Comparison of ENCODE assay signal across 8 cellular contexts in genomic region chr3:45915518-45916231, GRCh38. TPM values are rescaled to one million over a fixed set of nuclear protein-coding genes. Genes with fewer than 3 reads are reported as not detected.
DNase-seq lines count a peak whose midpoint lies in the region; ATAC-seq, FAIRE-seq and TF ChIP-seq lines count a peak whose summit lies in the region.

No MANE protein-coding gene starts in this region.

- no peak for TF ChIP-seq RAD21 in H1 (IDR thresholded peaks at IDR 0.05 in 1 of 2, conservative IDR thresholded peaks at IDR 0.05 in 1 of 2; ENCODE audit: low read depth in 2 of 2, low read length in 2 of 2)

- H3K23me2 ChIP-seq in H1 (ENCODE audit: low read depth, low read length), result no peaks in the 10 kb centered on the region

- H2BK5ac ChIP-seq in H1 (ENCODE audit: low read depth, low read length), result no peak overlapping the region

- no peak overlapping the region for H3K23ac ChIP-seq in H1 (ENCODE audit: insufficient read length)

- H2BK15ac ChIP-seq in H1 (ENCODE audit: low read length), result no peak overlapping the region

- peak overlapping the region; percentile 46 to 94 (median 84) for H3K4me3 Mint-ChIP-seq in CD8-positive, alpha-beta memory T cell

- intact Hi-C loops in ascending aorta (cut with DNase I), result no loop called here

- no peak overlapping the region for H4K91ac ChIP-seq in H1 (replicated peaks; ENCODE audit: insufficient read length, low read length)

- H3K79me2 ChIP-seq in H1 (ENCODE audit: control insufficient read depth in 1 of 2, insufficient read depth in 2 of 2, low read length in 2 of 2), result no peaks in the 10 kb centered on the region

- WGBS in H1 (ENCODE audit: extremely low coverage in 1 of 2, insufficient coverage in 1 of 2, insufficient read length in 1 of 2, insufficient replicate concordance in 2 of 2, low coverage in 1 of 2, low lambda C conversion rate in 2 of 2, missing lambda C conversion rate in 1 of 2), 2 experiments, result 78% methylated on average over 12 of the region's 13 CpGs; no CpG with 5 or more reads in 1 of the 2 experiments

- POLR2A ChIA-PET in CD8-positive, alpha-beta memory T cell (lab: Charles Lee), result interaction anchor here (1.0 to 1.3 kb wide), 3 partner anchors 9 to 27 kb away, joined by 3 to 4 read pairs (median 3); no protein-coding TSS in a partner anchor
- POLR2A ChIA-PET in H1 (lab: Charles Lee; ENCODE audit: partially characterized antibody) (interaction anchor here (1.3 kb wide), 1 partner anchor 17 kb away, joined by 4 read pairs; no protein-coding TSS in a partner anchor), HEK293T (lab: Yijun Ruan, JAX) (no interaction called here)

- no peak overlapping the region for H3K14ac ChIP-seq in H1 (ENCODE audit: insufficient read length)

- H3K27ac Mint-ChIP-seq in CD8-positive, alpha-beta memory T cell, result peak overlapping the region; percentile 70 to 97 (median 84)

- H3K4me3 ChIP-seq in CD8-positive, alpha-beta memory T cell (ENCODE audit: low read length), result peak overlapping the region; percentile 47
- H3K4me3 ChIP-seq in H1 (ENCODE audit: extremely low read depth in 1 of 4, insufficient read depth in 2 of 4, low read depth in 3 of 4, low read length in 4 of 4) (no peak overlapping the region), ascending aorta (no peak overlapping the region)

- no peaks in the 10 kb centered on the region for H3K79me1 ChIP-seq in H1 (ENCODE audit: low read depth, low read length)

- H3K9ac ChIP-seq in H1 (replicated peaks in 1 of 4; ENCODE audit: extremely low read depth in 1 of 4, low read depth in 3 of 4, low read length in 3 of 4), result no peak overlapping the region

- no peak for TF ChIP-seq EP300 in H1 (IDR thresholded peaks at IDR 0.05; ENCODE audit: borderline replicate concordance in 1 of 2, low read depth in 2 of 2, low read length in 2 of 2)

- no peaks in the 10 kb centered on the region for H3K9me3 Mint-ChIP-seq in CD8-positive, alpha-beta memory T cell

- H3K27ac ChIP-seq in CD8-positive, alpha-beta memory T cell (ENCODE audit: low read depth, low read length), result peak overlapping the region; percentile 28
- no peak overlapping the region for H3K27ac ChIP-seq in H1 (ENCODE audit: low read depth, low read length)
- no peak overlapping the region for H3K27ac ChIP-seq in ascending aorta

- H3K4ac ChIP-seq in H1 (replicated peaks; ENCODE audit: insufficient read length, low read depth, low read length), result no peak overlapping the region

- H2AK5ac ChIP-seq in H1 (ENCODE audit: low read depth, low read length), result no peak overlapping the region

- H3K56ac ChIP-seq in H1 (replicated peaks; ENCODE audit: insufficient read length, low read depth, low read length), result no peak overlapping the region

- FAIRE-seq in H1 (lab: Jason Lieb, UNC), result no peak

- no peak overlapping the region for H2BK20ac ChIP-seq in H1 (ENCODE audit: low read length)

- H4K8ac ChIP-seq in H1 (ENCODE audit: extremely low read depth, insufficient read depth, low read length), result no peak overlapping the region

- H3K27me3 ChIP-seq in CD8-positive, alpha-beta memory T cell (ENCODE audit: insufficient read depth, low read length, poor library complexity, severe bottlenecking), result no peaks in the 10 kb centered on the region
- H3K27me3 ChIP-seq in H1 (replicated peaks in 1 of 4; ENCODE audit: control insufficient read depth in 3 of 4, extremely low read depth in 1 of 4, insufficient read depth in 3 of 4, low read length in 3 of 4) (peaks cover 0 to 5% (median 0%) of the 10 kb centered on the region in 4 experiments; a peak in 3 of 7 replicates), ascending aorta (no peaks in the 10 kb centered on the region)

- peaks cover 2 to 3% of the 10 kb centered on the region in 2 experiments for H4K20me1 ChIP-seq in H1 (replicated peaks in 1 of 2; ENCODE audit: control insufficient read depth in 1 of 2, insufficient read depth in 2 of 2, low read length in 2 of 2)

- H3K36me3 ChIP-seq in CD8-positive, alpha-beta memory T cell (ENCODE audit: insufficient read depth, low read length), result no peaks in the 10 kb centered on the region
- H3K36me3 ChIP-seq in H1 (ENCODE audit: control insufficient read depth in 2 of 4, insufficient read depth in 4 of 4, low read length in 3 of 4), result peaks cover 0 to under 1% (median 0%) of the 10 kb centered on the region in 4 experiments; a peak in 1 of 8 replicates
- peaks cover 15 to 23% of the 10 kb centered on the region in 2 donors for H3K36me3 ChIP-seq in ascending aorta

- no peak overlapping the region for H2AFZ ChIP-seq in H1 (ENCODE audit: low read length)

- peak; percentile 89 for ATAC-seq in GM21390 (IDR thresholded peaks at IDR 0.05; ENCODE audit: unreplicated experiment)
- ATAC-seq in HG03575 (IDR thresholded peaks at IDR 0.05; ENCODE audit: extremely low read depth, insufficient number of reproducible peaks, low FRiP score, unreplicated experiment), result peak; percentile 89

- H3K36me3 Mint-ChIP-seq in CD8-positive, alpha-beta memory T cell, result peaks cover 0 to 49% (median 12%) of the 10 kb centered on the region in 3 donors

- no peak for TF ChIP-seq CTCF in H1 (IDR thresholded peaks at IDR 0.05; ENCODE audit: control extremely low read depth in 1 of 3, insufficient read depth in 1 of 3, low read depth in 1 of 3, low read length in 3 of 3)
- no peak for TF ChIP-seq CTCF in ascending aorta (IDR thresholded peaks at IDR 0.05)

- peak; percentile 36 to 80 (median 63) for DNase-seq in CD8-positive, alpha-beta memory T cell
- DNase-seq in activated CD4-positive, alpha-beta T cell treated with anti-CD3 and anti-CD28 coated beads, Interleukin-2, amount 50 U/mL, for 4 hours, result peak; percentile 81 to 82
- DNase-seq in H1 (ENCODE audit: low read depth in 1 of 2, low spot score in 2 of 2), result no peak
- DNase-seq in stimulated activated CD4-positive, alpha-beta T cell treated with anti-CD3 and anti-CD28 coated beads, Interleukin-12 subunit alpha, Interleukin-12 subunit beta, amount 100 ng/mL, for 4 hours, result peak; percentile 65
- DNase-seq in HEK293T (ENCODE audit: extremely low spot score), result no peak
- no peak for DNase-seq in ascending aorta (ENCODE audit: low spot score in 2 of 2)

- peaks cover 22% of the 10 kb centered on the region for H3K4me1 ChIP-seq in CD8-positive, alpha-beta memory T cell (ENCODE audit: insufficient read depth, low read length)
- H3K4me1 ChIP-seq in H1 (replicated peaks in 1 of 4; ENCODE audit: control insufficient read depth in 3 of 4, insufficient read depth in 4 of 4, low read length in 3 of 4) (no peaks in the 10 kb centered on the region; a peak in 1 of 7 replicates), ascending aorta (no peaks in the 10 kb centered on the region)

- H3K27me3 Mint-ChIP-seq in CD8-positive, alpha-beta memory T cell, result peaks cover 0 to 2% of the 10 kb centered on the region in 2 donors

- no peak overlapping the region for H2BK12ac ChIP-seq in H1 (ENCODE audit: low read depth, low read length)

- H3K4me2 ChIP-seq in H1 (ENCODE audit: insufficient read depth in 1 of 2, low read depth in 2 of 2, low read length in 2 of 2), result no peak overlapping the region

- H4K5ac ChIP-seq in H1 (ENCODE audit: insufficient read length, low read depth, low read length), result no peak overlapping the region

- H3K4me1 Mint-ChIP-seq in CD8-positive, alpha-beta memory T cell, result peaks cover 33 to 87% (median 45%) of the 10 kb centered on the region in 3 donors

- H2BK120ac ChIP-seq in H1 (replicated peaks; ENCODE audit: low read depth, low read length), result no peak overlapping the region

- TF ChIP-seq POLR2A in H1 (IDR thresholded peaks at IDR 0.05; ENCODE audit: control extremely low read depth in 1 of 2, low read depth in 2 of 2, low read length in 2 of 2), result no peak

- H3K9me3 ChIP-seq in CD8-positive, alpha-beta memory T cell (ENCODE audit: low read length), result no peaks in the 10 kb centered on the region
- H3K9me3 ChIP-seq in H1 (ENCODE audit: insufficient read depth in 2 of 2, low read depth in 1 of 2, low read length in 1 of 2), result no peaks in the 10 kb centered on the region
- no peaks in the 10 kb centered on the region for H3K9me3 ChIP-seq in ascending aorta

- H3K18ac ChIP-seq in H1 (ENCODE audit: extremely low read depth, low read length), result no peak overlapping the region

- CTCF ChIA-PET in CD8-positive, alpha-beta memory T cell (lab: Charles Lee), result interaction anchor here (0.8 to 1.4 kb wide), 5 partner anchors 11 to 162 kb away, joined by 3 read pairs; no protein-coding TSS in a partner anchor
- CTCF ChIA-PET in H1 (lab: Charles Lee; ENCODE audit: partially characterized antibody) (interaction anchor here (1.2 kb wide), 1 partner anchor 8 kb away, joined by 3 read pairs; no protein-coding TSS in a partner anchor), HEK293T (lab: Yijun Ruan, JAX) (no interaction called here)

TF ChIP-seq in H1, 55 proteins besides CTCF, POLR2A, EP300 and RAD21 (continues in another document):
- TF ChIP-seq ASH2L (IDR thresholded peaks at IDR 0.05; ENCODE audit: low read length) (no peak), RXRA (IDR thresholded peaks at IDR 0.05; ENCODE audit: insufficient read depth, low read depth, low read length) (0 out of 2 replicates have a peak, but pooled peaks have one; percentile 37)

TF ChIP-seq in HEK293T, 16 proteins besides CTCF, POLR2A, EP300 and RAD21 (continues in another document):
- no peak for TF ChIP-seq ELF4 (IDR thresholded peaks at IDR 0.05)

RNA-seq across cellular contexts. Expression of gene CXCR6, which starts 27.6 kb away (rescaled TPM):
- total RNA-seq in CD8-positive, alpha-beta memory T cell, result 1 to 10 TPM; 5.8 to 5.9 TPM
- polyA plus RNA-seq in CD8-positive, alpha-beta memory T cell, result 70.8 TPM
- not detected in 2 replicates for total RNA-seq in H1 (2021; fragmentation: NEBNext Ultra II Directional; extraction: Animal tissue kit (Norgen Biotek cat#: 25700))
- not detected in 2 replicates for polyA plus RNA-seq in H1 (2011; rRNA removed)
- polyA plus RNA-seq in H1 (2011; cell fraction: cytosol; rRNA removed), result not detected
- polyA plus RNA-seq in H1 (2011; cell fraction: nucleus; rRNA removed), result not detected
- 0.10 to 0.25 TPM (median 0.16 TPM) in 4 replicates for polyA plus RNA-seq in H1 (2012, experiment 1 of 2)
- not detected for polyA plus RNA-seq in H1 (2012, experiment 2 of 2)
- not detected for polyA plus RNA-seq in H1 (2013, experiment 1 of 2)
- polyA plus RNA-seq in H1 (2013, experiment 2 of 2), result not detected
- not detected in 2 replicates for polyA minus RNA-seq in H1 (2011; rRNA and poly(A)+ RNA removed)
- polyA minus RNA-seq in H1 (2011; cell fraction: cytosol; rRNA and poly(A)+ RNA removed), result not detected
- polyA minus RNA-seq in H1 (2011; cell fraction: nucleus; rRNA and poly(A)+ RNA removed), result not detected
- 2.1 TPM for total RNA-seq in ascending aorta

RNA-seq across cellular contexts. Expression of gene CCR9, which starts 29.3 kb away (rescaled TPM):
- 1 to 10 TPM; 7.3 to 8.3 TPM for total RNA-seq in CD8-positive, alpha-beta memory T cell
- polyA plus RNA-seq in CD8-positive, alpha-beta memory T cell, result 1.4 TPM
- not detected in 2 replicates for total RNA-seq in H1 (2021; fragmentation: NEBNext Ultra II Directional; extraction: Animal tissue kit (Norgen Biotek cat#: 25700))
- polyA plus RNA-seq in H1 (2011; rRNA removed), result not detected in 2 replicates
- polyA plus RNA-seq in H1 (2011; cell fraction: cytosol; rRNA removed), result not detected
- polyA plus RNA-seq in H1 (2011; cell fraction: nucleus; rRNA removed), result not detected
- polyA plus RNA-seq in H1 (2012, experiment 1 of 2), result not detected in 4 replicates
- polyA plus RNA-seq in H1 (2012, experiment 2 of 2), result not detected
- polyA plus RNA-seq in H1 (2013, experiment 1 of 2), result not detected
- polyA plus RNA-seq in H1 (2013, experiment 2 of 2), result not detected
- polyA minus RNA-seq in H1 (2011; rRNA and poly(A)+ RNA removed), result 0.25 and 0.29 TPM in 2 replicates
- polyA minus RNA-seq in H1 (2011; cell fraction: cytosol; rRNA and poly(A)+ RNA removed), result not detected
- not detected for polyA minus RNA-seq in H1 (2011; cell fraction: nucleus; rRNA and poly(A)+ RNA removed)
- total RNA-seq in ascending aorta, result not detected

Comparison
In these comparisons a context has a peak if more than half of its experiments do, and no peak if none do; other contexts are left out.
1. DNase-seq: peak in CD8-positive, alpha-beta memory T cell (5 of 5), activated CD4-positive, alpha-beta T cell treated with anti-CD3 and anti-CD28 coated beads, Interleukin-2, amount 50 U/mL, for 4 hours (2 of 2) and stimulated activated CD4-positive, alpha-beta T cell treated with anti-CD3 and anti-CD28 coated beads, Interleukin-12 subunit alpha, Interleukin-12 subunit beta, amount 100 ng/mL, for 4 hours (single experiment); none in H1 (0 of 2), HEK293T (single experiment) and ascending aorta (0 of 2).